ENCODE assay signal across 1 cellular context in the genomic region with DNA sequence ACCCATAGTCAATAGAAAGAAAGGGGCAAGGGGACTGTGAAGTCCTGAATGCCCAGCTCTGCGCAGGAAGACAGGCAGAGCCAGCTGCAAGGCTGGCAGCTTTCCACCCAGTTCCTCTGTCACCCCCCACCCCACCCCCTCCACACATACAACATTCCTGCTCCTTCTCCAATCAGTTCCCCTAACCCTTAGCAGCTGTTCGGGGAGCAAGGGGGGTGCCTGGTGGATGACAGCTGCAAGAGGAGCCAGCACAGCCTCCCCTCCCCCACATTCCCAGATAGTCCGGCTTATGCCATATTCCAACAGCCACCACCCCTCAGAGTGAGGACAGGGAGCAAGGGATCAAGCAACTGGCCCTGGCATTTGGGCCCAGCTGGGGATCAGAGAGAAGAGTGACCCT.
TF ChIP-seq lines count a peak whose summit lies in the region.

No MANE protein-coding gene starts in this region.

TF ChIP-seq in HEK293T, 16 proteins besides CTCF, POLR2A, EP300 and RAD21:
- no peak for TF ChIP-seq ARNT (IDR thresholded peaks at IDR 0.05)
- no peak for TF ChIP-seq ZNF384 (IDR thresholded peaks at IDR 0.05)
- TF ChIP-seq, protein P1, sequence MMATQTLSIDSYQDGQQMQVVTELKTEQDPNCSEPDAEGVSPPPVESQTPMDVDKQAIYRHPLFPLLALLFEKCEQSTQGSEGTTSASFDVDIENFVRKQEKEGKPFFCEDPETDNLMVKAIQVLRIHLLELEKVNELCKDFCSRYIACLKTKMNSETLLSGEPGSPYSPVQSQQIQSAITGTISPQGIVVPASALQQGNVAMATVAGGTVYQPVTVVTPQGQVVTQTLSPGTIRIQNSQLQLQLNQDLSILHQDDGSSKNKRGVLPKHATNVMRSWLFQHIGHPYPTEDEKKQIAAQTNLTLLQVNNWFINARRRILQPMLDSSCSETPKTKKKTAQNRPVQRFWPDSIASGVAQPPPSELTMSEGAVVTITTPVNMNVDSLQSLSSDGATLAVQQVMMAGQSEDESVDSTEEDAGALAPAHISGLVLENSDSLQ (IDR thresholded peaks at IDR 0.05), result no peak
- TF ChIP-seq FOXM1 (IDR thresholded peaks at IDR 0.05; ENCODE audit: borderline replicate concordance), result no peak
- TF ChIP-seq SUZ12 (IDR thresholded peaks at IDR 0.05), result no peak
- TF ChIP-seq LEF1 (IDR thresholded peaks at IDR 0.05; ENCODE audit: borderline replicate concordance), result no peak
- TF ChIP-seq HDGF (IDR thresholded peaks at IDR 0.05; ENCODE audit: borderline replicate concordance), result no peak
- no peak for TF ChIP-seq TARDBP (IDR thresholded peaks at IDR 0.05)
- TF ChIP-seq ELF4 (IDR thresholded peaks at IDR 0.05), result no peak
- TF ChIP-seq CTBP1 (IDR thresholded peaks at IDR 0.05; ENCODE audit: borderline replicate concordance), result no peak
- no peak for TF ChIP-seq NFRKB (IDR thresholded peaks at IDR 0.05)
